Comparison of ENCODE assay signal across 13 cellular contexts in genomic region chr13:35729926-35730627, GRCh38.
DNase-seq lines count a peak whose midpoint lies in the region; ATAC-seq and TF ChIP-seq lines count a peak whose summit lies in the region.
"Had no signal": no experiment of that assay in that cellular context is flagged by ENCODE, and none has a peak within 500 bp of the region (broad histone marks: within the 10 kb centered on the region; RNA-seq: fewer than 3 reads in every experiment).

No MANE protein-coding gene starts in this region.

- no peaks in the 10 kb centered on the region for H3K27me3 ChIP-seq in aorta (ENCODE audit: control insufficient read depth in 1 of 2, insufficient read depth in 2 of 2, low read length in 1 of 2)
- H3K27me3 ChIP-seq in CD4-positive, alpha-beta memory T cell (ENCODE audit: insufficient read depth, low read length): no peaks in the 10 kb centered on the region

- no peak overlapping the region for H3K4me3 Mint-ChIP-seq in stimulated activated naive CD8-positive, alpha-beta T cell treated with anti-CD3 and anti-CD28 coated beads, Interleukin-15, amount 100 ng/mL, for 72 hours
- H3K4me3 Mint-ChIP-seq in CD4-positive, alpha-beta memory T cell: no peak overlapping the region
- H3K4me3 Mint-ChIP-seq: endodermal cell had no signal

- no peaks in the 10 kb centered on the region for H3K36me3 ChIP-seq in aorta (ENCODE audit: control insufficient read depth in 1 of 2, insufficient read depth in 2 of 2, low read length in 1 of 2)
- H3K36me3 ChIP-seq in CD4-positive, alpha-beta memory T cell (ENCODE audit: insufficient read depth, low read length): no peaks in the 10 kb centered on the region

- CTCF ChIA-PET in CD4-positive, alpha-beta memory T cell (lab: Charles Lee; ENCODE audit: partially characterized antibody): interaction anchor here (1.1 kb wide), 1 partner anchor 7 kb away, joined by 3 read pairs; no protein-coding TSS in a partner anchor

- DNase-seq in stimulated activated naive CD8-positive, alpha-beta T cell treated with anti-CD3 and anti-CD28 coated beads, Interleukin-15, amount 100 ng/mL, for 72 hours: no peak
- no peak for DNase-seq in stimulated activated naive CD8-positive, alpha-beta T cell treated with anti-CD3 and anti-CD28 coated beads, Interleukin-15, Interleukin-2, amounts not matched to agents 100 U/mL and 50 U/mL, for 24 hours
- DNase-seq in ecto neural progenitor cell (ENCODE audit: low spot score): peak; percentile 41
- DNase-seq in aorta: no peak
- no peak for DNase-seq in CD4-positive, alpha-beta memory T cell
- DNase-seq in foreskin fibroblast: no peak
- DNase-seq: ACHN, DMS79, endodermal cell, Karpas-422, mesendoderm had no signal

- no peak for TF ChIP-seq CTCF in foreskin fibroblast (IDR thresholded peaks at IDR 0.05; ENCODE audit: low read depth, low read length)

- H3K27ac ChIP-seq in aorta (ENCODE audit: low read depth in 1 of 2, low read length in 2 of 2): no peak overlapping the region
- H3K27ac ChIP-seq in CD4-positive, alpha-beta memory T cell (ENCODE audit: low read depth, low read length): no peak overlapping the region

- peak; percentile 40 for ATAC-seq in stimulated activated naive CD8-positive, alpha-beta T cell treated with anti-CD3 and anti-CD28 coated beads, Interleukin-15, amount 100 ng/mL, for 72 hours
- no peak for ATAC-seq in stimulated activated naive CD8-positive, alpha-beta T cell treated with anti-CD3 and anti-CD28 coated beads, Interleukin-15, Interleukin-2, amounts not matched to agents 100 U/mL and 50 U/mL, for 24 hours
- peak; percentile 80 for ATAC-seq in HG03066 (IDR thresholded peaks at IDR 0.05; ENCODE audit: low read depth, unreplicated experiment)
- ATAC-seq in aorta (ENCODE audit: low FRiP score): peak; percentile 3
- ATAC-seq in GM18502 (IDR thresholded peaks at IDR 0.05; ENCODE audit: poor library complexity, unreplicated experiment): no peak

- H3K9me3 ChIP-seq in aorta (ENCODE audit: control insufficient read depth, low read length): no peaks in the 10 kb centered on the region
- no peaks in the 10 kb centered on the region for H3K9me3 ChIP-seq in CD4-positive, alpha-beta memory T cell (ENCODE audit: control insufficient read depth in 1 of 2, low read length in 2 of 2)

- WGBS in aorta, 2 donors: 75% methylated on average over 5 of the region's 5 CpGs

- H3K4me3 ChIP-seq in aorta (ENCODE audit: low read length in 2 of 2): no peak overlapping the region
- no peak overlapping the region for H3K4me3 ChIP-seq in CD4-positive, alpha-beta memory T cell (ENCODE audit: low read length in 2 of 2)
- no peak overlapping the region for H3K4me3 ChIP-seq in foreskin fibroblast (ENCODE audit: low read depth in 1 of 2, low read length in 2 of 2)

- H3K27ac Mint-ChIP-seq in stimulated activated naive CD8-positive, alpha-beta T cell treated with anti-CD3 and anti-CD28 coated beads, Interleukin-15, amount 100 ng/mL, for 72 hours: no peak overlapping the region
- H3K27ac Mint-ChIP-seq in CD4-positive, alpha-beta memory T cell: no peak overlapping the region
- H3K27ac Mint-ChIP-seq: endodermal cell had no signal

- H3K27me3 Mint-ChIP-seq in stimulated activated naive CD8-positive, alpha-beta T cell treated with anti-CD3 and anti-CD28 coated beads, Interleukin-15, amount 100 ng/mL, for 72 hours: no peaks in the 10 kb centered on the region
- no peaks in the 10 kb centered on the region for H3K27me3 Mint-ChIP-seq in CD4-positive, alpha-beta memory T cell

- POLR2A ChIA-PET in CD4-positive, alpha-beta memory T cell (lab: Charles Lee; ENCODE audit: partially characterized antibody): no interaction called here

- peaks cover 5% of the 10 kb centered on the region for H3K4me1 Mint-ChIP-seq in stimulated activated naive CD8-positive, alpha-beta T cell treated with anti-CD3 and anti-CD28 coated beads, Interleukin-15, amount 100 ng/mL, for 72 hours
- no peaks in the 10 kb centered on the region for H3K4me1 Mint-ChIP-seq in CD4-positive, alpha-beta memory T cell

- intact Hi-C loops in aorta (cut with DNase I): no loop called here
- intact Hi-C loops in CD4-positive, alpha-beta memory T cell (cut with micrococcal nuclease): no loop called here

- H3K36me3 Mint-ChIP-seq in CD4-positive, alpha-beta memory T cell: no peaks in the 10 kb centered on the region

- peaks cover 0 to 4% of the 10 kb centered on the region in 2 donors for H3K9me3 Mint-ChIP-seq in stimulated activated naive CD8-positive, alpha-beta T cell treated with anti-CD3 and anti-CD28 coated beads, Interleukin-15, amount 100 ng/mL, for 72 hours
- peaks cover 0 to 5% (median under 1%) of the 10 kb centered on the region in 8 donors for H3K9me3 Mint-ChIP-seq in CD4-positive, alpha-beta memory T cell
- H3K9me3 Mint-ChIP-seq: endodermal cell had no signal

- H3K4me1 ChIP-seq in aorta (ENCODE audit: control insufficient read depth in 1 of 2, insufficient read depth in 2 of 2, low read length in 2 of 2): no peaks in the 10 kb centered on the region
- no peaks in the 10 kb centered on the region for H3K4me1 ChIP-seq in CD4-positive, alpha-beta memory T cell (ENCODE audit: insufficient read depth, low read length)

Comparison
In these comparisons a context has a peak if more than half of its experiments do, and no peak if none do; other contexts are left out.
1. ATAC-seq: peak in stimulated activated naive CD8-positive, alpha-beta T cell treated with anti-CD3 and anti-CD28 coated beads, Interleukin-15, amount 100 ng/mL, for 72 hours (single experiment), HG03066 (single experiment) and aorta (single experiment); none in stimulated activated naive CD8-positive, alpha-beta T cell treated with anti-CD3 and anti-CD28 coated beads, Interleukin-15, Interleukin-2, amounts not matched to agents 100 U/mL and 50 U/mL, for 24 hours (single experiment) and GM18502 (single experiment).